Comparison of ENCODE assay signal across 9 cellular contexts in the genomic region with DNA sequence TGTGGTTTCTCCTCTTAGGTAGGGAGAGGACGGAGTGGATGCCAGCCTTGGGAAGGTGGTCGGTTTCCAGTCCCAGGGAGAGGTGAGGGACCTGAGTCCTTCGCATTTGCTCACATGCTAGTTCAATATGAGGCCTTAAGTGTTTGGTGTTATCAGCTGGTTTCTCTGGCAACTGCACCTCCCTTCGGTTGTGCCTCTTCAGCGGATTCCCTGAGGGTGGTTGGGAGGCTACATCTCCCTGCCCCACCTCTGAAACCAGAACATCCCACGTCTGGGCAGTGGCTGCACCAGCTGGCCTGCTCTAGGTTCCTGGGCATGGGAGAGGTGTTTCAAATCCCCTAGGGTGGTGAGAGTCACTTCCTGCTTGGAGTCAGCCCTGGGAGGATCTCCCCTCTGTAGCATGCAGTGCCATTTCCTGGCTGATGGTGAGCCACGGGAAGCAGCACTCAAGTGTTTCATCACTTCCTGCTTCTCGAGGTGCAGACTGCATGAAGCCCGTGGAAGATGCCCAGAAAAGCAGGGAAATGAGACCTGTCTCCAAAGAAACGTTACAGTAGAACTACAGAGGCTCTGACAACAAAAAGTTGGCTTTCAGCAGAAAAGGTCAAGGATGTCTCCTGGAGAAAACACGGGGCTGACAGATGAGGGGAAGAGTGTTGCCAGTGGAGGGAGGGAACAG. TPM values are rescaled to one million over a fixed set of nuclear protein-coding genes. Genes with fewer than 3 reads are reported as not detected.
DNase-seq lines count a peak whose midpoint lies in the region; ATAC-seq, FAIRE-seq and TF ChIP-seq lines count a peak whose summit lies in the region.
"Had no signal": no experiment of that assay in that cellular context is flagged by ENCODE, and none has a peak within 500 bp of the region (broad histone marks: within the 10 kb centered on the region; RNA-seq: fewer than 3 reads in every experiment).

No MANE protein-coding gene starts in this region.

- H3K4me3 ChIP-seq in astrocyte (ENCODE audit: insufficient read depth, low read depth, low read length) (no peak overlapping the region), lower lobe of right lung (no peak overlapping the region)

- H3K9ac ChIP-seq in astrocyte (ENCODE audit: low read length), result no peak overlapping the region

- peak; percentile 91 for DNase-seq in NCI-H748 (lab: John Stamatoyannopoulos, UW; ENCODE audit: unreplicated experiment)
- DNase-seq in NCI-H748 treated with DMSO at 0.1 percent for 48 hours (lab: John Stamatoyannopoulos, UW), result no peak
- DNase-seq in OCI-M1 (lab: John Stamatoyannopoulos, UW), result peak; percentile 31
- DNase-seq in astrocyte (ENCODE audit: low read depth), result peak; percentile 15
- DNase-seq in lower lobe of right lung, result no peak
- no peak for DNase-seq in NCI-H128 (lab: John Stamatoyannopoulos, UW; ENCODE audit: unreplicated experiment)
- no peak for DNase-seq in NCI-H187 (lab: John Stamatoyannopoulos, UW)

- no peaks in the 10 kb centered on the region for H4K20me1 ChIP-seq in astrocyte (ENCODE audit: insufficient read depth, low read length)

- peaks cover 15% of the 10 kb centered on the region for H3K27me3 Mint-ChIP-seq in astrocyte (ENCODE audit: low read depth, unreplicated experiment)

- no peaks in the 10 kb centered on the region for H3K79me2 ChIP-seq in astrocyte (ENCODE audit: insufficient read depth, low read length)

- H3K27ac Mint-ChIP-seq in astrocyte (ENCODE audit: unreplicated experiment), result peak overlapping the region; percentile 79

- no peak overlapping the region for H3K4me2 ChIP-seq in astrocyte (ENCODE audit: low read length)

- H3K36me3 ChIP-seq in astrocyte (ENCODE audit: insufficient read depth, low read length) (no peaks in the 10 kb centered on the region), lower lobe of right lung (no peaks in the 10 kb centered on the region)

- no peaks in the 10 kb centered on the region for H3K36me3 Mint-ChIP-seq in astrocyte (ENCODE audit: low read depth, unreplicated experiment)

- H3K4me3 Mint-ChIP-seq in astrocyte (ENCODE audit: unreplicated experiment), result no peak overlapping the region

- peaks cover 5% of the 10 kb centered on the region for H3K27me3 ChIP-seq in astrocyte (ENCODE audit: insufficient read depth, low read length)
- H3K27me3 ChIP-seq in lower lobe of right lung (ENCODE audit: low read depth), result no peaks in the 10 kb centered on the region

- H3K27ac ChIP-seq in astrocyte (ENCODE audit: low read depth, low read length), result no peak overlapping the region
- peak overlapping the region; percentile 8 for H3K27ac ChIP-seq in lower lobe of right lung

- H3K9me3 Mint-ChIP-seq in astrocyte (ENCODE audit: unreplicated experiment), result peaks cover 9% of the 10 kb centered on the region

- ATAC-seq in lower lobe of right lung, result peak; percentile 4 to 9
- ATAC-seq in HG03439 (IDR thresholded peaks at IDR 0.05; ENCODE audit: unreplicated experiment), result no peak

- TF ChIP-seq CTCF in astrocyte (IDR thresholded peaks at IDR 0.05; ENCODE audit: insufficient read depth, low read depth, low read length) (no peak), lower lobe of right lung (IDR thresholded peaks at IDR 0.05) (no peak)

- H2AFZ ChIP-seq in astrocyte (ENCODE audit: low read depth, low read length), result peak overlapping the region; percentile 62

- peaks cover 4% of the 10 kb centered on the region for H3K4me1 Mint-ChIP-seq in astrocyte (ENCODE audit: low read depth, unreplicated experiment)

- no peak for FAIRE-seq in astrocyte (lab: Jason Lieb, UNC)

- intact Hi-C loops in lower lobe of right lung (cut with DNase I), result no loop called here

- H3K9me3 ChIP-seq in astrocyte (ENCODE audit: insufficient read depth, low read depth, low read length) (no peaks in the 10 kb centered on the region), lower lobe of right lung (no peaks in the 10 kb centered on the region)

- peaks cover 7% of the 10 kb centered on the region for H3K4me1 ChIP-seq in astrocyte (ENCODE audit: insufficient read depth, low read length)
- H3K4me1 ChIP-seq in lower lobe of right lung, result peaks cover 20% of the 10 kb centered on the region

RNA-seq across cellular contexts. Expression of a gene that starts 4.5 kb away (rescaled TPM):
- total RNA-seq in astrocyte, result 0.36 and 0.64 TPM in 2 replicates
- total RNA-seq in lower lobe of right lung, result 197 TPM
- total RNA-seq: T-helper 1 cell treated with Interleukin-12 subunit alpha and Interleukin-12 subunit beta and Interleukin-4 antibody, amounts not matched to agents 30 ng/mL and 1 ng/mL, for 36 hours had no signal

RNA-seq across cellular contexts. Expression of a gene that starts 11.1 kb away (rescaled TPM):
- total RNA-seq in astrocyte (0.50 and 0.84 TPM in 2 replicates), lower lobe of right lung (19.1 TPM)
- total RNA-seq: T-helper 1 cell treated with Interleukin-12 subunit alpha and Interleukin-12 subunit beta and Interleukin-4 antibody, amounts not matched to agents 30 ng/mL and 1 ng/mL, for 36 hours had no signal

RNA-seq across cellular contexts. Expression of a gene that starts 26.5 kb away (rescaled TPM):
- total RNA-seq in astrocyte (0.87 and 0.98 TPM in 2 replicates), lower lobe of right lung (48.5 TPM)

Comparison
In these comparisons a context has a peak if more than half of its experiments do, and no peak if none do; other contexts are left out.
1. DNase-seq: peak in NCI-H748 (single experiment), OCI-M1 (single experiment) and astrocyte (single experiment); none in NCI-H748 treated with DMSO at 0.1 percent for 48 hours (single experiment), lower lobe of right lung (single experiment), NCI-H128 (single experiment) and NCI-H187 (0 of 2).
2. RNA of a gene that starts 4.5 kb away (total RNA-seq): 197 TPM in lower lobe of right lung (single experiment); 0.36 to 0.64 TPM in astrocyte; every median in the first group is over 100 times any median in the second.
3. RNA of a gene that starts 11.1 kb away (total RNA-seq): 19.1 TPM in lower lobe of right lung (single experiment); 0.50 to 0.84 TPM in astrocyte; every median in the first group is over 10 times any median in the second.
4. RNA of a gene that starts 26.5 kb away (total RNA-seq): 48.5 TPM in lower lobe of right lung (single experiment); 0.87 to 0.98 TPM in astrocyte; every median in the first group is over 10 times any median in the second.